ENCODE assay signal across 15 cellular contexts in genomic region chr6:485655-486054, GRCh38.
"Had no signal": no experiment of that assay in that cellular context is flagged by ENCODE, and none has a peak within 500 bp of the region (broad histone marks: within the 10 kb centered on the region; RNA-seq: fewer than 3 reads in every experiment).

No MANE protein-coding gene starts in this region.

- DNase-seq: activated CD4-positive, alpha-beta T cell treated with anti-CD3 and anti-CD28 coated beads for 48 hours; activated CD4-positive, CD25-positive, alpha-beta regulatory T cell; foreskin keratinocyte; left colon; ovary; psoas muscle; spleen; stimulated activated CD4-positive, alpha-beta T cell treated with anti-CD3 and anti-CD28 coated beads, Interleukin-4, amount 100 ng/mL, for 1 hour; stomach; SW 1271; T-helper 17 cell; testis had no signal

- H3K9me3 Mint-ChIP-seq: memory B cell, type B pancreatic cell had no signal

- H3K4me3 Mint-ChIP-seq: memory B cell, nephron, T-helper 17 cell, type B pancreatic cell had no signal

- ATAC-seq: foreskin keratinocyte, left colon, psoas muscle, T-helper 17 cell had no signal

- H3K27me3 Mint-ChIP-seq: memory B cell, T-helper 17 cell, type B pancreatic cell had no signal

- H3K27ac Mint-ChIP-seq: memory B cell, nephron, T-helper 17 cell, type B pancreatic cell had no signal
